16 cellular contexts compared by ENCODE assay signal in genomic region chr11:89275966-89276365, GRCh38.
A peak's percentile ranks its signal among the peaks of the same experiment; 100 is the strongest.
DNase-seq lines count a peak whose midpoint lies in the region; ATAC-seq and TF ChIP-seq lines count a peak whose summit lies in the region.
"Had no signal": no experiment of that assay in that cellular context is flagged by ENCODE, and none has a peak within 500 bp of the region (broad histone marks: within the 10 kb centered on the region; RNA-seq: fewer than 3 reads in every experiment).

No MANE protein-coding gene starts in this region.

- no peak overlapping the region for H4K91ac ChIP-seq in H9 (ENCODE audit: insufficient read length, low read depth, low read length)

- H3K27ac Mint-ChIP-seq in H9: peak overlapping the region in 2 of 3 experiments; percentile 0 to 42; a peak in 4 of 7 replicates
- H3K27ac Mint-ChIP-seq: B cell; CD4-positive, alpha-beta T cell had no signal

- no peak overlapping the region for H2AFZ ChIP-seq in H9 (ENCODE audit: low read length)
- H2AFZ ChIP-seq: GM23248 had no signal

- H3K4me1 Mint-ChIP-seq in H9: peaks cover 14 to 16% of the 10 kb centered on the region in 2 experiments
- H3K4me1 Mint-ChIP-seq: B cell had no signal

- ATAC-seq in GM19035 (IDR thresholded peaks at IDR 0.05; ENCODE audit: unreplicated experiment): no peak
- ATAC-seq: HepG2 had no signal

- H3K9me3 Mint-ChIP-seq in H9: peaks cover 0 to 2% of the 10 kb centered on the region in 2 experiments; a peak in 1 of 5 replicates
- H3K9me3 Mint-ChIP-seq: CD4-positive, alpha-beta T cell had no signal

- no peak overlapping the region for H3K23ac ChIP-seq in H9 (ENCODE audit: insufficient read length, low read depth, low read length)

- no peak for TF ChIP-seq CTCF in H9 (conservative IDR thresholded peaks at IDR 0.05)

- H4K8ac ChIP-seq in H9 (replicated peaks; ENCODE audit: insufficient read length, low read depth, low read length): no peak overlapping the region

- DNase-seq in H9 (no peak), globus pallidus (ENCODE audit: low spot score) (peak; percentile 87), middle frontal gyrus (ENCODE audit: extremely low spot score, low spot score) (peak; percentile 32), superior temporal gyrus (ENCODE audit: extremely low spot score) (peak; percentile 85), NCI-H2171 treated with DMSO at 0.1 percent for 48 hours (lab: John Stamatoyannopoulos, UW) (no peak), HT-29 (ENCODE audit: low spot score) (no peak)
- DNase-seq: ACHN; Calu3; CD4-positive, alpha-beta T cell; DMS 273 treated with DMSO at 0.1 percent for 48 hours; EL; GM23248 had no signal

- no peaks in the 10 kb centered on the region for H4K20me1 ChIP-seq in H9 (ENCODE audit: control insufficient read depth, insufficient read depth, insufficient read length)

- H2AK5ac ChIP-seq in H9 (ENCODE audit: insufficient read length, low read length): no peak overlapping the region

- no peak overlapping the region for H2BK5ac ChIP-seq in H9 (ENCODE audit: insufficient read length, low read length)

- peaks cover 0 to 4% (median 0%) of the 10 kb centered on the region in 3 experiments; a peak in 2 of 7 replicates for H3K36me3 Mint-ChIP-seq in H9 (ENCODE audit: insufficient read depth in 1 of 3, low read depth in 3 of 3)

- H2BK15ac ChIP-seq in H9 (ENCODE audit: low read depth, low read length): no peak overlapping the region

- no peak overlapping the region for H3K27ac ChIP-seq in H9 (ENCODE audit: insufficient read length, low read depth, low read length)
- H3K27ac ChIP-seq: GM23248 had no signal

- H3K4me2 ChIP-seq in H9 (ENCODE audit: insufficient read depth, insufficient read length, low read length): no peak overlapping the region

- H3T11ph ChIP-seq in H9 (ENCODE audit: low read length): no peak overlapping the region

- no peaks in the 10 kb centered on the region for H3K27me3 ChIP-seq in H9 (ENCODE audit: insufficient read depth, low read length)

- no peak overlapping the region for H3K4ac ChIP-seq in H9 (ENCODE audit: low read depth, low read length)

- no peak overlapping the region for H3K4me3 Mint-ChIP-seq in H9
- H3K4me3 Mint-ChIP-seq: B cell; CD4-positive, alpha-beta T cell had no signal

- no peak overlapping the region for H3K18ac ChIP-seq in H9 (ENCODE audit: insufficient read length, low read depth, low read length)

- no peak overlapping the region for H4K5ac ChIP-seq in H9 (ENCODE audit: insufficient read length, low read depth, low read length)

- peaks cover 4% of the 10 kb centered on the region; the same call in 1 of the 2 replicates for H3K4me1 ChIP-seq in H9 (ENCODE audit: insufficient read depth, low read length)
- H3K4me1 ChIP-seq: HAP-1 had no signal

- no peak overlapping the region for H3K56ac ChIP-seq in H9 (ENCODE audit: insufficient read length, low read depth, low read length)

- no peak overlapping the region for H2BK12ac ChIP-seq in H9 (ENCODE audit: insufficient read length, low read depth, low read length)

- WGBS in H9 (ENCODE audit: extremely low coverage, insufficient read length, low lambda C conversion rate): no CpG with 5 or more reads among the region's 1 CpG

- no peaks in the 10 kb centered on the region for H3K9me3 ChIP-seq in H9 (ENCODE audit: control insufficient read depth, low read depth, low read length)
- H3K9me3 ChIP-seq: HAP-1 had no signal

- H3K9ac ChIP-seq in H9 (ENCODE audit: extremely low read depth, insufficient read length, low read length): no peak overlapping the region
- H3K9ac ChIP-seq: GM23248 had no signal

- H3K27me3 Mint-ChIP-seq in H9 (ENCODE audit: low read depth): no peaks in the 10 kb centered on the region
- H3K27me3 Mint-ChIP-seq: B cell; CD4-positive, alpha-beta T cell had no signal

- H3K23me2 ChIP-seq in H9 (ENCODE audit: insufficient read length, low read depth, low read length, poor library complexity, severe bottlenecking): no peaks in the 10 kb centered on the region

- H2BK20ac ChIP-seq in H9 (ENCODE audit: low read depth, low read length, poor library complexity, severe bottlenecking): no peak overlapping the region

- H3K79me1 ChIP-seq in H9 (ENCODE audit: insufficient read depth, low read depth, low read length, poor library complexity, severe bottlenecking): no peaks in the 10 kb centered on the region

- H2BK120ac ChIP-seq in H9 (ENCODE audit: low read depth, low read length, poor library complexity, severe bottlenecking): no peak overlapping the region

- no peaks in the 10 kb centered on the region for H3K79me2 ChIP-seq in H9 (ENCODE audit: insufficient read depth, low read length)

- H3K14ac ChIP-seq in H9 (ENCODE audit: insufficient read depth, low read length): no peak overlapping the region

Comparison
In these comparisons a context has a peak if more than half of its experiments do, and no peak if none do; other contexts are left out.
1. DNase-seq: peak in globus pallidus (single experiment), middle frontal gyrus (single experiment) and superior temporal gyrus (single experiment); none in H9 (single experiment), NCI-H2171 treated with DMSO at 0.1 percent for 48 hours (single experiment) and HT-29 (single experiment).